ENCODE assay signal across 26 cellular contexts in genomic region chr15:76696840-76697239, GRCh38.
DNase-seq lines count a peak whose midpoint lies in the region; ATAC-seq, FAIRE-seq and TF ChIP-seq lines count a peak whose summit lies in the region.
"Had no signal": no experiment of that assay in that cellular context is flagged by ENCODE, and none has a peak within 500 bp of the region (broad histone marks: within the 10 kb centered on the region; RNA-seq: fewer than 3 reads in every experiment).

No MANE protein-coding gene starts in this region.

- peak overlapping the region; percentile 14 for H3K27ac Mint-ChIP-seq in CD8-positive, alpha-beta T cell
- peak overlapping the region; percentile 38 for H3K27ac Mint-ChIP-seq in central memory CD8-positive, alpha-beta T cell (ENCODE audit: low read depth)

- H3K36me3 ChIP-seq in CD8-positive, alpha-beta T cell (ENCODE audit: insufficient read depth, low read length) = peaks cover 6% of the 10 kb centered on the region
- H3K36me3 ChIP-seq in small intestine (ENCODE audit: control insufficient read depth in 2 of 2, insufficient read depth in 2 of 2, low read length in 2 of 2) = peaks cover 0 to 2% of the 10 kb centered on the region in 2 donors

- no peaks in the 10 kb centered on the region for H3K9me3 Mint-ChIP-seq in CD8-positive, alpha-beta T cell
- no peaks in the 10 kb centered on the region for H3K9me3 Mint-ChIP-seq in central memory CD8-positive, alpha-beta T cell

- FAIRE-seq in small intestine (lab: Jason Lieb, UNC) = no peak
- FAIRE-seq: H1, HTR-8/SVneo had no signal

- H3K27me3 Mint-ChIP-seq in CD8-positive, alpha-beta T cell (ENCODE audit: low read depth) = no peaks in the 10 kb centered on the region
- no peaks in the 10 kb centered on the region for H3K27me3 Mint-ChIP-seq in central memory CD8-positive, alpha-beta T cell
- H3K27me3 Mint-ChIP-seq: CD4-positive, CD25-positive, alpha-beta regulatory T cell had no signal

- no peak overlapping the region for H3K27ac ChIP-seq in CD8-positive, alpha-beta T cell (ENCODE audit: low read depth, low read length)
- no peak overlapping the region for H3K27ac ChIP-seq in small intestine (ENCODE audit: low read depth in 1 of 2, low read length in 1 of 2)
- H3K27ac ChIP-seq: BLaER1, KMS-11 had no signal

- CTCF ChIA-PET in CD8-positive, alpha-beta T cell (lab: Charles Lee) = no interaction called here

- no peaks in the 10 kb centered on the region for H3K4me1 Mint-ChIP-seq in CD8-positive, alpha-beta T cell (ENCODE audit: low read depth)
- H3K4me1 Mint-ChIP-seq in central memory CD8-positive, alpha-beta T cell = no peaks in the 10 kb centered on the region

- no peak overlapping the region for H3K4me3 Mint-ChIP-seq in CD8-positive, alpha-beta T cell
- H3K4me3 Mint-ChIP-seq in central memory CD8-positive, alpha-beta T cell = no peak overlapping the region
- H3K4me3 Mint-ChIP-seq: CD4-positive, CD25-positive, alpha-beta regulatory T cell had no signal

- H3K27me3 ChIP-seq in CD8-positive, alpha-beta T cell (ENCODE audit: insufficient read depth, low read length) = no peaks in the 10 kb centered on the region
- H3K27me3 ChIP-seq in small intestine (ENCODE audit: control insufficient read depth in 2 of 2, insufficient read depth in 2 of 2, low read length in 2 of 2) = no peaks in the 10 kb centered on the region
- H3K27me3 ChIP-seq: BLaER1 had no signal

- POLR2A ChIA-PET in CD8-positive, alpha-beta T cell (lab: Charles Lee) = no interaction called here

- H3K4me3 ChIP-seq in CD8-positive, alpha-beta T cell (ENCODE audit: low read depth, low read length) = no peak overlapping the region
- H3K4me3 ChIP-seq in small intestine (ENCODE audit: low read depth in 1 of 2, low read length in 2 of 2) = no peak overlapping the region
- H3K4me3 ChIP-seq: BLaER1 had no signal

- H3K9me3 ChIP-seq in CD8-positive, alpha-beta T cell (ENCODE audit: low read length) = no peaks in the 10 kb centered on the region
- no peaks in the 10 kb centered on the region for H3K9me3 ChIP-seq in small intestine (ENCODE audit: control insufficient read depth, low read depth)
- H3K9me3 ChIP-seq: BLaER1 had no signal

- H3K36me3 Mint-ChIP-seq in CD8-positive, alpha-beta T cell = peaks cover 35% of the 10 kb centered on the region
- peaks cover 2% of the 10 kb centered on the region for H3K36me3 Mint-ChIP-seq in central memory CD8-positive, alpha-beta T cell (ENCODE audit: insufficient read depth)

- H3K4me1 ChIP-seq in CD8-positive, alpha-beta T cell (ENCODE audit: insufficient read depth, low read length) = no peaks in the 10 kb centered on the region
- no peaks in the 10 kb centered on the region for H3K4me1 ChIP-seq in small intestine (ENCODE audit: control insufficient read depth in 2 of 2, insufficient read depth in 1 of 2, low read depth in 1 of 2, low read length in 1 of 2)
- H3K4me1 ChIP-seq: BLaER1 had no signal

- TF ChIP-seq CTCF in CD8-positive, alpha-beta T cell (IDR thresholded peaks at IDR 0.05) = no peak

- intact Hi-C loops in CD8-positive, alpha-beta T cell (cut with DNase I, micrococcal nuclease) = no loop called here

- no peak for ATAC-seq in CD8-positive, alpha-beta T cell
- no peak for ATAC-seq in central memory CD8-positive, alpha-beta T cell (replicated peaks; ENCODE audit: extremely low read depth, poor library complexity, severe bottlenecking)
- peak; percentile 24 for ATAC-seq in left lobe of liver
- no peak for ATAC-seq in HG03378 (IDR thresholded peaks at IDR 0.05; ENCODE audit: unreplicated experiment)
- no peak for ATAC-seq in GM21526 (IDR thresholded peaks at IDR 0.05; ENCODE audit: low FRiP score, unreplicated experiment)
- ATAC-seq: HCT116 had no signal

- DNase-seq in CD8-positive, alpha-beta T cell = no peak
- DNase-seq in central memory CD8-positive, alpha-beta T cell (ENCODE audit: low spot score in 2 of 2) = no peak
- DNase-seq in left lobe of liver (ENCODE audit: low spot score) (no peak), small intestine (peak; percentile 73), islet precursor cell (no peak)
- DNase-seq: 8988T; CD4-positive, CD25-positive, alpha-beta regulatory T cell; DMS53; MM.1S; NCI-H1048; NCI-H1417; NCI-H1694; NCI-H2081 treated with DMSO at 0.1 percent for 48 hours; NCI-H2171; NCI-H226; NCI-H510A; NCI-H69; Right ventricle myocardium superior; RPMI8226 had no signal
